In the genomic region with DNA sequence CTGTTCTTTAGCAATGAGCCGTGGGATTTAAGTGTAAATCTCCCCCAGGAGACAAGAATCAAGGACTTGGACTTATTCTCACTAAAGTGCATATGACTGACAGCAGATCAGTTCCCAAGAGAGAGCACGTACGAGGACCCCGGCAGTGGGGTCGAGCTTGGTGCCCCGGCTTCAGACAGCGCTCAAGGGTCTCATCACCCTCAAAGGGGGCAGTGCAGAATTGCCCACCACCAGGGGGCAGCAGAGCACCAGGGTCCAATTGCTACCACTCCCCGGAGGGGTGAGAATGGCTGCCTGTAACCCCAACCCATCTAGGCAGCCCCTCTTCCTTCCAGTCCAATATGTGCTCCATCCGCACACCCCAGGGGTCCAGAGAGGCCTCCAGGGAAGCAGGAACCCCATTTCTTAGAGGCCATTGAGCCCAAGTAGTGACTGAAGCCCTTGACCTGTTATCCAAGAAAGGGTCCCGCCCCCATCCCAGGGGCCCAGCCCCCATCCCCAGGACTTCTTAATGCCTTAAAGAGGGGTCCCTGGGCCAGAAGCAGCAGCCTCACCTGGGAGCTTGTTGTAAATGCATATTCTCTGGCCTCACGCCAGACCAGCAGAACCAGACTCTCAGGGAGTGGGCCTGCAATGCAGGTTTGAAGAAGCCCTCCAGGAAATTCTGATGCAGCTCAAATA, we compare ENCODE assay signal across 8 cellular contexts.
DNase-seq lines count a peak whose midpoint lies in the region; ATAC-seq and TF ChIP-seq lines count a peak whose summit lies in the region.

No MANE protein-coding gene starts in this region.

- CTCF ChIA-PET in activated CD4-positive, alpha-beta T cell treated with anti-CD3 and anti-CD28 coated beads, Interleukin-2, amount 10 ng/mL, durations not matched to agents 7 days and 5 days (lab: Charles Lee): interaction anchor here (0.9 to 1.5 kb wide), 5 partner anchors 17 to 170 kb away, joined by 3 to 4 read pairs (median 3); no protein-coding TSS in a partner anchor

- H3K4me3 ChIP-seq in Loucy (ENCODE audit: low read length, poor library complexity, severe bottlenecking): no peak overlapping the region

- TF ChIP-seq CTCF in Loucy (conservative IDR thresholded peaks at IDR 0.05; ENCODE audit: low read length): peak; percentile 94

- no peaks in the 10 kb centered on the region for H3K27me3 Mint-ChIP-seq in activated CD4-positive, alpha-beta T cell treated with anti-CD3 and anti-CD28 coated beads, Interleukin-2, amount 10 ng/mL, durations not matched to agents 7 days and 5 days
- peaks cover 0 to 5% of the 10 kb centered on the region in 2 donors for H3K27me3 Mint-ChIP-seq in stimulated activated naive B cell treated with anti-CD40 and anti-IgM and Interleukin-4, amounts not matched to agents 10 μg/mL and 1 μg/mL and 100 μg/mL, for 72 hours
- H3K27me3 Mint-ChIP-seq in stimulated activated memory B cell treated with anti-CD40 and anti-IgM and Interleukin-4, amounts not matched to agents 10 μg/mL and 1 μg/mL and 100 μg/mL, for 72 hours: peaks cover 24% of the 10 kb centered on the region

- no peak overlapping the region for H3K27ac Mint-ChIP-seq in activated CD4-positive, alpha-beta T cell treated with anti-CD3 and anti-CD28 coated beads, Interleukin-2, amount 10 ng/mL, durations not matched to agents 7 days and 5 days
- H3K27ac Mint-ChIP-seq in stimulated activated naive B cell treated with anti-CD40 and anti-IgM and Interleukin-4, amounts not matched to agents 10 μg/mL and 1 μg/mL and 100 μg/mL, for 72 hours: no peak overlapping the region
- H3K27ac Mint-ChIP-seq in stimulated activated memory B cell treated with anti-CD40 and anti-IgM and Interleukin-4, amounts not matched to agents 10 μg/mL and 1 μg/mL and 100 μg/mL, for 72 hours: no peak overlapping the region

- no peaks in the 10 kb centered on the region for H3K79me2 ChIP-seq in Loucy (ENCODE audit: insufficient read depth, low read length)

- peak; percentile 45 for DNase-seq in Daoy (ENCODE audit: low read depth)
- DNase-seq in activated CD4-positive, alpha-beta T cell treated with anti-CD3 and anti-CD28 coated beads, Interleukin-2, amount 10 ng/mL, durations not matched to agents 7 days and 5 days: peak; percentile 77
- DNase-seq in ecto neural progenitor cell (ENCODE audit: low spot score): peak; percentile 71
- peak; percentile 40 for DNase-seq in myocyte (ENCODE audit: low read depth)
- DNase-seq in stimulated activated naive B cell treated with anti-CD40 and anti-IgM and Interleukin-4, amounts not matched to agents 10 μg/mL and 1 μg/mL and 100 μg/mL, for 72 hours: peak; percentile 21
- no peak for DNase-seq in cortex of kidney (lab: John Stamatoyannopoulos, UW)

- H3K9me3 Mint-ChIP-seq in activated CD4-positive, alpha-beta T cell treated with anti-CD3 and anti-CD28 coated beads, Interleukin-2, amount 10 ng/mL, durations not matched to agents 7 days and 5 days: no peaks in the 10 kb centered on the region
- H3K9me3 Mint-ChIP-seq in stimulated activated naive B cell treated with anti-CD40 and anti-IgM and Interleukin-4, amounts not matched to agents 10 μg/mL and 1 μg/mL and 100 μg/mL, for 72 hours: peaks cover 0 to 2% of the 10 kb centered on the region in 2 donors
- peaks cover under 1% of the 10 kb centered on the region for H3K9me3 Mint-ChIP-seq in stimulated activated memory B cell treated with anti-CD40 and anti-IgM and Interleukin-4, amounts not matched to agents 10 μg/mL and 1 μg/mL and 100 μg/mL, for 72 hours

- H3K36me3 ChIP-seq in Loucy (ENCODE audit: insufficient read depth, low read length): no peaks in the 10 kb centered on the region

- no peaks in the 10 kb centered on the region for H4K20me1 ChIP-seq in Loucy (ENCODE audit: insufficient read depth, low read length, poor library complexity, severe bottlenecking)

- no peaks in the 10 kb centered on the region for H3K4me1 Mint-ChIP-seq in activated CD4-positive, alpha-beta T cell treated with anti-CD3 and anti-CD28 coated beads, Interleukin-2, amount 10 ng/mL, durations not matched to agents 7 days and 5 days
- H3K4me1 Mint-ChIP-seq in stimulated activated naive B cell treated with anti-CD40 and anti-IgM and Interleukin-4, amounts not matched to agents 10 μg/mL and 1 μg/mL and 100 μg/mL, for 72 hours: peaks cover 0 to 4% of the 10 kb centered on the region in 2 donors
- no peaks in the 10 kb centered on the region for H3K4me1 Mint-ChIP-seq in stimulated activated memory B cell treated with anti-CD40 and anti-IgM and Interleukin-4, amounts not matched to agents 10 μg/mL and 1 μg/mL and 100 μg/mL, for 72 hours

- no peak overlapping the region for H2AFZ ChIP-seq in Loucy (ENCODE audit: low read length)

- H3K9me3 ChIP-seq in Loucy (ENCODE audit: insufficient read depth, low read depth, low read length): no peaks in the 10 kb centered on the region

- H3K9me2 ChIP-seq in Loucy (replicated peaks; ENCODE audit: low read depth, low read length): no peaks in the 10 kb centered on the region

- H3K4me1 ChIP-seq in Loucy (ENCODE audit: insufficient read depth, low read length, poor library complexity, severe bottlenecking): no peaks in the 10 kb centered on the region

- no peak overlapping the region for H3K9ac ChIP-seq in Loucy (ENCODE audit: low read depth, low read length, poor library complexity, severe bottlenecking)

- no peaks in the 10 kb centered on the region for H3K36me3 Mint-ChIP-seq in activated CD4-positive, alpha-beta T cell treated with anti-CD3 and anti-CD28 coated beads, Interleukin-2, amount 10 ng/mL, durations not matched to agents 7 days and 5 days (ENCODE audit: low read depth)
- H3K36me3 Mint-ChIP-seq in stimulated activated naive B cell treated with anti-CD40 and anti-IgM and Interleukin-4, amounts not matched to agents 10 μg/mL and 1 μg/mL and 100 μg/mL, for 72 hours: peaks cover 0 to 3% of the 10 kb centered on the region in 2 donors
- H3K36me3 Mint-ChIP-seq in stimulated activated memory B cell treated with anti-CD40 and anti-IgM and Interleukin-4, amounts not matched to agents 10 μg/mL and 1 μg/mL and 100 μg/mL, for 72 hours: no peaks in the 10 kb centered on the region

- peak; percentile 54 to 68 for ATAC-seq in stimulated activated naive B cell treated with anti-CD40 and anti-IgM and Interleukin-4, amounts not matched to agents 10 μg/mL and 1 μg/mL and 100 μg/mL, for 72 hours (replicated peaks)
- no peak for ATAC-seq in stimulated activated memory B cell treated with anti-CD40 and anti-IgM and Interleukin-4, amounts not matched to agents 10 μg/mL and 1 μg/mL and 100 μg/mL, for 72 hours

- H3F3A ChIP-seq in Loucy (ENCODE audit: low read depth): no peaks in the 10 kb centered on the region

- no peak overlapping the region for H3K4me2 ChIP-seq in Loucy (ENCODE audit: low read depth, low read length, poor library complexity, severe bottlenecking)

- POLR2A ChIA-PET in activated CD4-positive, alpha-beta T cell treated with anti-CD3 and anti-CD28 coated beads, Interleukin-2, amount 10 ng/mL, durations not matched to agents 7 days and 5 days (lab: Charles Lee): no interaction called here

- H3K27me3 ChIP-seq in Loucy (ENCODE audit: insufficient read depth, low read length, poor library complexity, severe bottlenecking): no peaks in the 10 kb centered on the region

- H3K4me3 Mint-ChIP-seq in activated CD4-positive, alpha-beta T cell treated with anti-CD3 and anti-CD28 coated beads, Interleukin-2, amount 10 ng/mL, durations not matched to agents 7 days and 5 days: no peak overlapping the region
- H3K4me3 Mint-ChIP-seq in stimulated activated naive B cell treated with anti-CD40 and anti-IgM and Interleukin-4, amounts not matched to agents 10 μg/mL and 1 μg/mL and 100 μg/mL, for 72 hours: no peak overlapping the region
- H3K4me3 Mint-ChIP-seq in stimulated activated memory B cell treated with anti-CD40 and anti-IgM and Interleukin-4, amounts not matched to agents 10 μg/mL and 1 μg/mL and 100 μg/mL, for 72 hours: no peak overlapping the region
